In the genomic region with DNA sequence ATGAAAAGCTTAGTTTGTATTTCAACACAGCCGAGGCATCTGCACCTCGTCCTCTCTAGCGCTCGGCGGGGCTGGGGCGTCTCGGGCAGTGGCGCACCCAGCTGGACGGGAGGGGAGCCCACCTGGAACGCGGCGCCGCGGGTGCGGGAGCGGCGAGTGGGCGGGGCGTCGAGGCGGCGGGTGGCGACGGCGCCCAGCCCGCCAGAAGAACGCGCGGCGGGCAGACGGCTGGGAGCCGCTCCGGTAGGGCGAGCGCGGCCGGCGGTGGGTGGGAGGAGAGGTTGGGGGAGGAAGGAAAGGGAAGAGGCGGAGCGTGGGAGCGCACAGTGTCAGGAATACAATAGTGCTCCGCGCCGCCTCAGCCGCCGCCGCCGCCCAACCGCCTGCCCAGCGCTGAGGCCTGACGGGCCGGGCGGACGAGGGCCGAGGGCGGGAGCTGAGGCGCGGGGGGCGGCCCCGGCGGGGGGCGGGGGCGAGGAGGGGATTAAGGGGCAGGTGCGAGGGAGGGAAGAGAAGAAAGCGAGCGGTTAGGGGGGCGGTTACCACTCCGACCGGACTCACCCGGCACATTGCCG, we compare ENCODE assay signal across 8 cellular contexts. TPM values are rescaled to one million over a fixed set of nuclear protein-coding genes. Genes with fewer than 3 reads are reported as not detected.
DNase-seq lines count a peak whose midpoint lies in the region; ATAC-seq and TF ChIP-seq lines count a peak whose summit lies in the region.

Gene JADE3 (plus strand): TSS at position 324 of the 575 bp plus-strand sequence. CDS start 72,474 bp downstream, outside the sequence.

- peak within 1 kb of the TSS; percentile 74 for H3K4me3 ChIP-seq in epithelial cell of proximal tubule (ENCODE audit: low read depth, low read length)

- DNase-seq in G401 (ENCODE audit: low spot score) (peak; percentile 64), NCI-H510A (lab: John Stamatoyannopoulos, UW) (peak; percentile 78), epithelial cell of proximal tubule (ENCODE audit: low read depth) (no peak), midbrain (lab: John Stamatoyannopoulos, UW) (peak; percentile 23), substantia nigra (lab: John Stamatoyannopoulos, UW) (peak in 44 of 49 donors; percentile 0 to 65 (median 18)), T1000 (lab: John Stamatoyannopoulos, UW) (no peak)
- peak; percentile 18 to 33 for DNase-seq in activated CD4-positive, alpha-beta T cell treated with anti-CD3 and anti-CD28 coated beads, Interleukin-2, amount 50 U/mL, for 48 hours

- H3K27ac ChIP-seq in substantia nigra (ENCODE audit: low read depth, low read length, poor library complexity, severe bottlenecking): no peak within 1 kb of the TSS

- in situ Hi-C loops in G401 (cut with HindIII; ENCODE audit: low sequenced_read_pairs): no loop called here

- ATAC-seq in HG03354 (IDR thresholded peaks at IDR 0.05; ENCODE audit: poor library complexity, severe bottlenecking, unreplicated experiment): peak; percentile 39

- TF ChIP-seq CTCF in epithelial cell of proximal tubule (conservative IDR thresholded peaks at IDR 0.05; ENCODE audit: low read depth, low read length): no peak

RNA-seq across cellular contexts. Expression of gene JADE3, which starts in this region (rescaled TPM):
- total RNA-seq in G401 (2014; rRNA removed; shearing (Covaris generic)): 6.9 and 17.3 TPM in 2 replicates
- 3.7 and 4.5 TPM in 2 replicates for total RNA-seq in epithelial cell of proximal tubule

Comparison
In these comparisons a context has a peak if more than half of its experiments do, and no peak if none do; other contexts are left out.
1. DNase-seq: peak in G401 (single experiment), NCI-H510A (single experiment), activated CD4-positive, alpha-beta T cell treated with anti-CD3 and anti-CD28 coated beads, Interleukin-2, amount 50 U/mL, for 48 hours (2 of 2), midbrain (single experiment) and substantia nigra (44 of 49); none in epithelial cell of proximal tubule (single experiment) and T1000 (single experiment).